Comparison of ENCODE assay signal across 23 cellular contexts in genomic region chr10:129514568-129515451, GRCh38. TPM values are rescaled to one million over a fixed set of nuclear protein-coding genes. Genes with fewer than 3 reads are reported as not detected.
DNase-seq lines count a peak whose midpoint lies in the region; ATAC-seq and TF ChIP-seq lines count a peak whose summit lies in the region.
"Had no signal": no experiment of that assay in that cellular context is flagged by ENCODE, and none has a peak within 500 bp of the region (broad histone marks: within the 10 kb centered on the region; RNA-seq: fewer than 3 reads in every experiment).

No MANE protein-coding gene starts in this region.

- peak overlapping the region in 1 of 2 donors; percentile 87 for H3K27ac Mint-ChIP-seq in stimulated activated naive CD8-positive, alpha-beta T cell treated with anti-CD3 and anti-CD28 coated beads, Interleukin-15, amount 100 ng/mL, for 72 hours
- H3K27ac Mint-ChIP-seq in mesothelial cell of epicardium: no peak overlapping the region
- H3K27ac Mint-ChIP-seq: CD8-positive, alpha-beta T cell; GM23338; IgD-negative memory B cell had no signal

- no peaks in the 10 kb centered on the region for H3K27me3 Mint-ChIP-seq in stimulated activated naive CD8-positive, alpha-beta T cell treated with anti-CD3 and anti-CD28 coated beads, Interleukin-15, amount 100 ng/mL, for 72 hours
- H3K27me3 Mint-ChIP-seq in mesothelial cell of epicardium (ENCODE audit: low read depth): no peaks in the 10 kb centered on the region
- H3K27me3 Mint-ChIP-seq: IgD-negative memory B cell had no signal

- CTCF ChIA-PET in OCI-LY7 (lab: Charles Lee; ENCODE audit: unreplicated experiment): no interaction called here

- H3K9me2 ChIP-seq in OCI-LY7 (ENCODE audit: insufficient read depth, low read length): no peaks in the 10 kb centered on the region
- H3K9me2 ChIP-seq: SK-N-SH had no signal

- H2AFZ ChIP-seq in OCI-LY7 (ENCODE audit: low read length): no peak overlapping the region
- H2AFZ ChIP-seq: GM23338 had no signal

- H3K9me3 Mint-ChIP-seq in stimulated activated naive CD8-positive, alpha-beta T cell treated with anti-CD3 and anti-CD28 coated beads, Interleukin-15, amount 100 ng/mL, for 72 hours: peaks cover 11 to 37% of the 10 kb centered on the region in 2 donors
- peaks cover 4% of the 10 kb centered on the region for H3K9me3 Mint-ChIP-seq in mesothelial cell of epicardium
- H3K9me3 Mint-ChIP-seq: IgD-negative memory B cell had no signal

- H3K79me2 ChIP-seq in OCI-LY7 (ENCODE audit: insufficient read depth, low read depth, low read length): no peaks in the 10 kb centered on the region

- 91 to 92% methylated on average over 22 of the region's 22 CpGs for WGBS in aorta, 2 donors

- H3K27me3 ChIP-seq in aorta (ENCODE audit: control insufficient read depth in 1 of 2, insufficient read depth in 2 of 2, low read length in 1 of 2): no peaks in the 10 kb centered on the region
- H3K27me3 ChIP-seq in lower lobe of right lung (ENCODE audit: low read depth): no peaks in the 10 kb centered on the region

- no peak overlapping the region for H3K27ac ChIP-seq in aorta (ENCODE audit: low read depth in 1 of 2, low read length in 2 of 2)
- H3K27ac ChIP-seq in lower lobe of right lung: no peak overlapping the region
- H3K27ac ChIP-seq in OCI-LY7 (ENCODE audit: low read depth, low read length, poor library complexity, severe bottlenecking): no peak overlapping the region

- BruUV-seq in OCI-LY7 (replicated peaks; lab: Mats Ljungman, UMichigan): no TSS peak

- ATAC-seq in stimulated activated naive CD8-positive, alpha-beta T cell treated with anti-CD3 and anti-CD28 coated beads, Interleukin-15, amount 100 ng/mL, for 72 hours: peak; percentile 11
- ATAC-seq in stimulated activated naive CD8-positive, alpha-beta T cell treated with anti-CD3 and anti-CD28 coated beads, Interleukin-15, Interleukin-2, amounts not matched to agents 100 U/mL and 50 U/mL, for 24 hours: no peak
- ATAC-seq in aorta (ENCODE audit: low FRiP score): peak; percentile 17
- no peak for ATAC-seq in lower lobe of right lung
- ATAC-seq: CD8-positive, alpha-beta T cell; GM23338; PC-3 had no signal

- no peak overlapping the region for H3K4me2 ChIP-seq in OCI-LY7 (ENCODE audit: low read length)
- H3K4me2 ChIP-seq: GM23338, SK-N-SH had no signal

- no peak overlapping the region for H3K4me3 ChIP-seq in aorta (ENCODE audit: low read length in 2 of 2)
- H3K4me3 ChIP-seq in lower lobe of right lung: no peak overlapping the region
- no peak overlapping the region for H3K4me3 ChIP-seq in OCI-LY7 (ENCODE audit: low read depth, low read length, poor library complexity, severe bottlenecking)
- H3K4me3 ChIP-seq: GM23338 had no signal

- no peak for DNase-seq in stimulated activated naive CD8-positive, alpha-beta T cell treated with anti-CD3 and anti-CD28 coated beads, Interleukin-15, amount 100 ng/mL, for 72 hours
- DNase-seq in stimulated activated naive CD8-positive, alpha-beta T cell treated with anti-CD3 and anti-CD28 coated beads, Interleukin-15, Interleukin-2, amounts not matched to agents 100 U/mL and 50 U/mL, for 24 hours: no peak
- peak; percentile 58 to 72 for DNase-seq in Kasumi-1 (lab: John Stamatoyannopoulos, UW)
- peak; percentile 51 for DNase-seq in myocyte (ENCODE audit: low read depth)
- no peak for DNase-seq in aorta
- no peak for DNase-seq in lower lobe of right lung
- no peak for DNase-seq in OCI-LY7 (ENCODE audit: low spot score)
- no peak for DNase-seq in mesothelial cell of epicardium (ENCODE audit: low spot score in 2 of 2, unreplicated experiment in 2 of 2)
- DNase-seq: C1 segment of cervical spinal cord; CD8-positive, alpha-beta T cell; GDM1; MM.1S; NCI-H1048; NCI-H1417 treated with DMSO at 0.1 percent for 48 hours; NCI-H187; NCI-H2107; NCI-H446 treated with DMSO at 0.1 percent for 48 hours; NCI-H526 treated with DMSO at 0.1 percent for 48 hours; PC-3; SIG-M5; SK-N-SH had no signal

- no peaks in the 10 kb centered on the region for H3K36me3 ChIP-seq in aorta (ENCODE audit: control insufficient read depth in 1 of 2, insufficient read depth in 2 of 2, low read length in 1 of 2)
- no peaks in the 10 kb centered on the region for H3K36me3 ChIP-seq in lower lobe of right lung
- no peaks in the 10 kb centered on the region for H3K36me3 ChIP-seq in OCI-LY7 (ENCODE audit: insufficient read depth, low read length)

- peaks cover 8% of the 10 kb centered on the region for H3K4me1 Mint-ChIP-seq in stimulated activated naive CD8-positive, alpha-beta T cell treated with anti-CD3 and anti-CD28 coated beads, Interleukin-15, amount 100 ng/mL, for 72 hours
- H3K4me1 Mint-ChIP-seq in mesothelial cell of epicardium: peaks cover 14% of the 10 kb centered on the region

- intact Hi-C loops in aorta (cut with DNase I) (no loop called here), lower lobe of right lung (cut with DNase I) (no loop called here), OCI-LY7 (cut with micrococcal nuclease; ENCODE audit: unreplicated experiment) (no loop called here)

- H3K4me3 Mint-ChIP-seq in stimulated activated naive CD8-positive, alpha-beta T cell treated with anti-CD3 and anti-CD28 coated beads, Interleukin-15, amount 100 ng/mL, for 72 hours: no peak overlapping the region
- no peak overlapping the region for H3K4me3 Mint-ChIP-seq in mesothelial cell of epicardium
- H3K4me3 Mint-ChIP-seq: CD8-positive, alpha-beta T cell; GM23338; IgD-negative memory B cell had no signal

- TF ChIP-seq CTCF in lower lobe of right lung (IDR thresholded peaks at IDR 0.05): no peak
- TF ChIP-seq CTCF in OCI-LY7 (conservative IDR thresholded peaks at IDR 0.05; ENCODE audit: low read length): no peak
- no peak for TF ChIP-seq CTCF in mesothelial cell of epicardium (IDR thresholded peaks at IDR 0.05; ENCODE audit: unreplicated experiment)

- H4K20me1 ChIP-seq in OCI-LY7 (ENCODE audit: insufficient read depth, low read length): no peaks in the 10 kb centered on the region

- H3K4me1 ChIP-seq in aorta (ENCODE audit: control insufficient read depth in 1 of 2, insufficient read depth in 2 of 2, low read length in 2 of 2) (no peaks in the 10 kb centered on the region), lower lobe of right lung (no peaks in the 10 kb centered on the region), OCI-LY7 (ENCODE audit: insufficient read depth, low read length, poor library complexity, severe bottlenecking) (no peaks in the 10 kb centered on the region)

- POLR2A ChIA-PET in OCI-LY7 (lab: Charles Lee): no interaction called here

- H3K36me3 Mint-ChIP-seq in mesothelial cell of epicardium: peaks cover 5% of the 10 kb centered on the region

- no peaks in the 10 kb centered on the region for H3K9me3 ChIP-seq in aorta (ENCODE audit: control insufficient read depth, low read length)
- H3K9me3 ChIP-seq in lower lobe of right lung: no peaks in the 10 kb centered on the region
- 0 out of 2 replicates have a peak, but pooled peaks cover 3% of the 10 kb centered on the region for H3K9me3 ChIP-seq in OCI-LY7 (ENCODE audit: low read length)
- H3K9me3 ChIP-seq: SK-N-SH had no signal

RNA-seq across cellular contexts. Expression of gene MGMT, which starts 47.8 kb away (rescaled TPM):
- total RNA-seq in myocyte: 18.7 and 20.9 TPM in 2 replicates
- polyA plus RNA-seq in myocyte (2012): 19.4 TPM
- 10 to 100 TPM; 13.4 to 30.0 TPM for total RNA-seq in aorta
- polyA plus RNA-seq in aorta: 10 to 100 TPM in 1 of 2 donors, 1 to 10 TPM in 1; 8.8 to 14.7 TPM
- 19.9 TPM for total RNA-seq in lower lobe of right lung
- 15.4 and 19.7 TPM in 2 replicates for total RNA-seq in OCI-LY7 (2014; rRNA removed; shearing (Covaris generic))
- total RNA-seq in OCI-LY7 (2022): 24.2 and 25.0 TPM in 2 replicates
- total RNA-seq in mesothelial cell of epicardium: 32.0 to 36.3 TPM (median 35.7 TPM) in 3 replicates

Comparison
In these comparisons a context has a peak if more than half of its experiments do, and no peak if none do; other contexts are left out.
1. ATAC-seq: peak in stimulated activated naive CD8-positive, alpha-beta T cell treated with anti-CD3 and anti-CD28 coated beads, Interleukin-15, amount 100 ng/mL, for 72 hours (single experiment) and aorta (single experiment); none in stimulated activated naive CD8-positive, alpha-beta T cell treated with anti-CD3 and anti-CD28 coated beads, Interleukin-15, Interleukin-2, amounts not matched to agents 100 U/mL and 50 U/mL, for 24 hours (single experiment) and lower lobe of right lung (0 of 2).
2. DNase-seq: peak in Kasumi-1 (2 of 2) and myocyte (single experiment); none in stimulated activated naive CD8-positive, alpha-beta T cell treated with anti-CD3 and anti-CD28 coated beads, Interleukin-15, amount 100 ng/mL, for 72 hours (0 of 2), stimulated activated naive CD8-positive, alpha-beta T cell treated with anti-CD3 and anti-CD28 coated beads, Interleukin-15, Interleukin-2, amounts not matched to agents 100 U/mL and 50 U/mL, for 24 hours (single experiment), aorta (0 of 2), lower lobe of right lung (single experiment), OCI-LY7 (single experiment) and mesothelial cell of epicardium (0 of 2).